ENCODE assay signal across 19 cellular contexts in genomic region chr5:44546283-44546682, GRCh38.
DNase-seq lines count a peak whose midpoint lies in the region; ATAC-seq, FAIRE-seq and TF ChIP-seq lines count a peak whose summit lies in the region.
"Had no signal": no experiment of that assay in that cellular context is flagged by ENCODE, and none has a peak within 500 bp of the region (broad histone marks: within the 10 kb centered on the region; RNA-seq: fewer than 3 reads in every experiment).

No MANE protein-coding gene starts in this region.

- H2AFZ ChIP-seq in mesenchymal stem cell (ENCODE audit: low read depth, low read length) = no peak overlapping the region

- no peaks in the 10 kb centered on the region for H3K4me1 ChIP-seq in mesenchymal stem cell (ENCODE audit: control insufficient read depth, insufficient read depth, low read depth, low read length)
- no peaks in the 10 kb centered on the region for H3K4me1 ChIP-seq in sigmoid colon
- H3K4me1 ChIP-seq: A549, SJCRH30 had no signal

- H3K4ac ChIP-seq in mesenchymal stem cell (ENCODE audit: low read depth in 1 of 2, low read length in 2 of 2) = no peak overlapping the region

- TF ChIP-seq CTCF in AG04450 (IDR thresholded peaks at IDR 0.05; ENCODE audit: low read depth, low read length) = no peak
- no peak for TF ChIP-seq CTCF in astrocyte of the spinal cord (IDR thresholded peaks at IDR 0.05; ENCODE audit: low read depth, low read length)
- TF ChIP-seq CTCF in sigmoid colon (IDR thresholded peaks at IDR 0.05) = no peak

- no peak overlapping the region for H2AK5ac ChIP-seq in mesenchymal stem cell (ENCODE audit: low read length, severe bottlenecking)

- no peak overlapping the region for H3K4me3 ChIP-seq in AG04450 (ENCODE audit: low read depth, low read length)
- H3K4me3 ChIP-seq in astrocyte of the spinal cord (ENCODE audit: low read depth, low read length) = no peak overlapping the region
- H3K4me3 ChIP-seq in mesenchymal stem cell (ENCODE audit: insufficient read depth in 1 of 2, low read depth in 1 of 2, low read length in 2 of 2) = no peak overlapping the region
- no peak overlapping the region for H3K4me3 ChIP-seq in sigmoid colon
- H3K4me3 ChIP-seq: A549, SJCRH30, tibial artery had no signal

- H3K9me3 ChIP-seq in AG04450 (ENCODE audit: control insufficient read depth, insufficient read depth, low read length) (no peaks in the 10 kb centered on the region), mesenchymal stem cell (ENCODE audit: control insufficient read depth, low read length) (no peaks in the 10 kb centered on the region), sigmoid colon (no peaks in the 10 kb centered on the region)
- H3K9me3 ChIP-seq: A549, SJCRH30, tibial artery had no signal

- WGBS in mesenchymal stem cell = 28% methylated on average over 1 of the region's 2 CpGs
- 67 to 70% methylated on average over 2 of the region's 2 CpGs for WGBS in sigmoid colon, 2 donors

- intact Hi-C loops in sigmoid colon (cut with DNase I) = no loop called here

- CTCF ChIA-PET in AG04450 (lab: Charles Lee) = interaction anchor here (1.3 kb wide), 1 partner anchor 12 kb away, joined by 3 read pairs; no protein-coding TSS in a partner anchor

- H2BK120ac ChIP-seq in mesenchymal stem cell (ENCODE audit: low read depth, low read length) = no peak overlapping the region

- H3K79me1 ChIP-seq in mesenchymal stem cell (replicated peaks; ENCODE audit: low read length, poor library complexity, severe bottlenecking) = no peaks in the 10 kb centered on the region

- no peak overlapping the region for H4K8ac ChIP-seq in mesenchymal stem cell (ENCODE audit: low read length)

- H3K9ac ChIP-seq in mesenchymal stem cell (ENCODE audit: low read length) = peak overlapping the region; percentile 51

- H3K23ac ChIP-seq in mesenchymal stem cell (ENCODE audit: low read length in 2 of 2) = no peak overlapping the region

- H3K27ac ChIP-seq in AG04450 (ENCODE audit: low read depth, low read length) (no peak overlapping the region), mesenchymal stem cell (ENCODE audit: low read length, poor library complexity, severe bottlenecking) (no peak overlapping the region), sigmoid colon (no peak overlapping the region)
- H3K27ac ChIP-seq: A549, SJCRH30, tibial artery had no signal

- ATAC-seq in HG02840 (IDR thresholded peaks at IDR 0.05; ENCODE audit: low FRiP score, unreplicated experiment) = no peak
- ATAC-seq: A549 had no signal

- no peak for FAIRE-seq in GM12891 (lab: Jason Lieb, UNC)
- FAIRE-seq: A549 had no signal

- TF ChIP-seq POLR2A in sigmoid colon (IDR thresholded peaks at IDR 0.05) = no peak
- no peak for TF ChIP-seq POLR2A in GM12891 (IDR thresholded peaks at IDR 0.05; ENCODE audit: low read depth, low read length)

- DNase-seq in AG04450 (ENCODE audit: low read depth, low spot score) = peak; percentile 18
- peak; percentile 19 for DNase-seq in HS-27A (ENCODE audit: low read depth)
- DNase-seq in astrocyte of the spinal cord (ENCODE audit: low read depth, low spot score) = peak; percentile 5
- DNase-seq in mesenchymal stem cell = peak; percentile 76
- no peak for DNase-seq in sigmoid colon
- no peak for DNase-seq in GM12891 (ENCODE audit: insufficient read length, low spot score)
- DNase-seq in stimulated activated naive CD4-positive, alpha-beta T cell treated with Interleukin-2 at 50 U/mL for 16 hours (lab: John Stamatoyannopoulos, UW) = no peak
- DNase-seq: activated naive CD4-positive, alpha-beta T cell treated with anti-CD3 and anti-CD28 coated beads, Interleukin-2, amount 50 U/mL, for 16 hours; caudate nucleus; islet precursor cell; KBM-7; mesendoderm; NCI-H1417; SJCRH30; stimulated activated CD4-positive, alpha-beta T cell treated with anti-CD3 and anti-CD28 coated beads, Interleukin-4, amount 100 ng/mL, for 24 hours; T-helper 9 cell; tibial artery had no signal

- H3K36me3 ChIP-seq in mesenchymal stem cell (ENCODE audit: control insufficient read depth in 1 of 2, insufficient read depth in 2 of 2, low read depth in 1 of 2, low read length in 2 of 2) (no peaks in the 10 kb centered on the region), sigmoid colon (no peaks in the 10 kb centered on the region)
- H3K36me3 ChIP-seq: SJCRH30, tibial artery had no signal

- H4K91ac ChIP-seq in mesenchymal stem cell (ENCODE audit: low read length) = no peak overlapping the region

- POLR2A ChIA-PET in AG04450 (lab: Yijun Ruan, JAX) = no interaction called here

- H3K18ac ChIP-seq in mesenchymal stem cell (ENCODE audit: low read depth in 1 of 2, low read length in 2 of 2) = no peak overlapping the region

- H3K27me3 ChIP-seq in AG04450 (ENCODE audit: control insufficient read depth, insufficient read depth, low read length) = no peaks in the 10 kb centered on the region
- H3K27me3 ChIP-seq in mesenchymal stem cell (ENCODE audit: control insufficient read depth in 1 of 2, insufficient read depth in 1 of 2, low read length in 2 of 2) = no peaks in the 10 kb centered on the region
- H3K27me3 ChIP-seq in sigmoid colon = no peaks in the 10 kb centered on the region
- H3K27me3 ChIP-seq: SJCRH30, tibial artery had no signal

- no peak overlapping the region for H3K4me2 ChIP-seq in mesenchymal stem cell (ENCODE audit: low read length, poor library complexity, severe bottlenecking)
- H3K4me2 ChIP-seq: A549 had no signal

- in situ Hi-C loops in astrocyte of the spinal cord (cut with HindIII; ENCODE audit: low sequenced_read_pairs) = no loop called here

- no peak overlapping the region for H2BK5ac ChIP-seq in mesenchymal stem cell (ENCODE audit: low read depth, low read length, poor library complexity, severe bottlenecking)

- no peak overlapping the region for H3K14ac ChIP-seq in mesenchymal stem cell (ENCODE audit: low read length in 2 of 2)

- no peak overlapping the region for H2BK15ac ChIP-seq in mesenchymal stem cell (ENCODE audit: low read depth, poor library complexity, severe bottlenecking)

- TF ChIP-seq EP300 in sigmoid colon (IDR thresholded peaks at IDR 0.05) = no peak

- no peak overlapping the region for H2BK12ac ChIP-seq in mesenchymal stem cell (ENCODE audit: low read length in 2 of 2)

TF ChIP-seq in GM12891, 5 proteins besides CTCF, POLR2A, EP300 and RAD21:
- TF ChIP-seq POU2F2 (IDR thresholded peaks at IDR 0.05; ENCODE audit: low read depth, low read length) (no peak), POLR2AphosphoS5 (IDR thresholded peaks at IDR 0.05; ENCODE audit: low read depth, low read length) (no peak), PAX5 (IDR thresholded peaks at IDR 0.05; ENCODE audit: insufficient read depth, low read length, severe bottlenecking) (no peak), SPI1 (IDR thresholded peaks at IDR 0.05; ENCODE audit: low read depth, low read length) (no peak), TAF1 (IDR thresholded peaks at IDR 0.05; ENCODE audit: low read depth, low read length) (no peak)

Comparison
In these comparisons a context has a peak if more than half of its experiments do, and no peak if none do; other contexts are left out.
1. DNase-seq: peak in AG04450 (single experiment), HS-27A (single experiment), astrocyte of the spinal cord (single experiment) and mesenchymal stem cell (single experiment); none in sigmoid colon (single experiment), GM12891 (single experiment) and stimulated activated naive CD4-positive, alpha-beta T cell treated with Interleukin-2 at 50 U/mL for 16 hours (single experiment).